ENCODE assay signal across 8 cellular contexts in genomic region chr18:77102246-77103040, GRCh38. TPM values are rescaled to one million over a fixed set of nuclear protein-coding genes. Genes with fewer than 3 reads are reported as not detected.
A peak's percentile ranks its signal among the peaks of the same experiment; 100 is the strongest.
DNase-seq lines count a peak whose midpoint lies in the region; TF ChIP-seq lines count a peak whose summit lies in the region.

No MANE protein-coding gene starts in this region.

- H3K4me2 ChIP-seq in trophoblast cell (ENCODE audit: low read length): peak overlapping the region; percentile 40

- no peak for TF ChIP-seq CTCF in HEK293 (tag by site-specific recombination; IDR thresholded peaks at IDR 0.05)

- peak overlapping the region; percentile 65 for H2BK120ac ChIP-seq in trophoblast cell (ENCODE audit: insufficient read depth, low read length, poor library complexity)

- no peaks in the 10 kb centered on the region for H3K79me2 ChIP-seq in trophoblast cell (ENCODE audit: control insufficient read depth, insufficient read depth, low read length, poor library complexity)

- H2AFZ ChIP-seq in trophoblast cell (ENCODE audit: insufficient read depth, low read length, poor library complexity): no peak overlapping the region

- H3K27me3 ChIP-seq in duodenal mucosa (ENCODE audit: control insufficient read depth in 1 of 2, insufficient read depth in 2 of 2, low read length in 2 of 2) (no peaks in the 10 kb centered on the region), trophoblast cell (ENCODE audit: insufficient read depth, low read length) (no peaks in the 10 kb centered on the region)

- no peak overlapping the region for H2AK5ac ChIP-seq in trophoblast cell (ENCODE audit: low read length)

- WGBS in trophoblast cell (ENCODE audit: extremely low coverage, insufficient coverage, insufficient read length): no CpG with 5 or more reads among the region's 3 CpGs

- peak overlapping the region; percentile 58 for H2BK5ac ChIP-seq in trophoblast cell (ENCODE audit: low read depth, low read length, poor library complexity)

- CTCF ChIA-PET in HEK293 (lab: Yijun Ruan, JAX): interaction anchor here (0.9 kb wide), 1 partner anchor 12 kb away, joined by 3 read pairs; no protein-coding TSS in a partner anchor

- peak overlapping the region; percentile 20 for H3K18ac ChIP-seq in trophoblast cell (ENCODE audit: low read length)

- no peak overlapping the region for H3K23ac ChIP-seq in trophoblast cell (ENCODE audit: low read length)

- H3K36me3 ChIP-seq in HEK293 (ENCODE audit: control insufficient read depth in 2 of 2, insufficient read depth in 1 of 2, low read length in 2 of 2) (peaks cover 0 to 4% of the 10 kb centered on the region in 2 experiments; a peak in 2 of 3 replicates), duodenal mucosa (ENCODE audit: control insufficient read depth in 1 of 2, insufficient read depth in 2 of 2, low read length in 2 of 2) (peaks cover 0 to 10% of the 10 kb centered on the region in 2 donors), trophoblast cell (ENCODE audit: control insufficient read depth in 1 of 2, insufficient read depth in 2 of 2, low read length in 2 of 2) (peaks cover 0 to 4% of the 10 kb centered on the region in 2 experiments)

- H3K4me3 ChIP-seq in HEK293 (ENCODE audit: low read depth, low read length) (no peak overlapping the region), duodenal mucosa (ENCODE audit: low read depth in 1 of 2, low read length in 2 of 2) (peak overlapping the region in 1 of 2 donors; percentile 29), trophoblast cell (ENCODE audit: low read depth, low read length) (no peak overlapping the region)

- H3K9me3 ChIP-seq in HEK293 (ENCODE audit: control insufficient read depth, insufficient read depth, low read depth, low read length) (no peaks in the 10 kb centered on the region), duodenal mucosa (ENCODE audit: control insufficient read depth in 1 of 2, low read length in 2 of 2) (no peaks in the 10 kb centered on the region), trophoblast cell (ENCODE audit: insufficient read depth, low read depth, low read length) (no peaks in the 10 kb centered on the region)

- H4K8ac ChIP-seq in trophoblast cell (ENCODE audit: low read depth, low read length): peak overlapping the region; percentile 15

- H3K14ac ChIP-seq in trophoblast cell (ENCODE audit: low read length): peak overlapping the region; percentile 8

- H3K27ac ChIP-seq in HEK293 (ENCODE audit: extremely low read depth, low read depth, low read length) (no peak overlapping the region), duodenal mucosa (ENCODE audit: low read depth, low read length) (peak overlapping the region; percentile 83), trophoblast cell (ENCODE audit: low read depth, low read length) (peak overlapping the region; percentile 76)

- POLR2A ChIA-PET in HEK293 (lab: Yijun Ruan, JAX): interaction anchor here (1.2 kb wide), 2 partner anchors 29 to 33 kb away, joined by 5 read pairs; no protein-coding TSS in a partner anchor

- H3K9ac ChIP-seq in duodenal mucosa (ENCODE audit: low read depth in 1 of 2, low read length in 2 of 2): peak overlapping the region; percentile 45 to 51
- no peak overlapping the region for H3K9ac ChIP-seq in trophoblast cell (ENCODE audit: low read length)

- no peak overlapping the region for H4K12ac ChIP-seq in trophoblast cell (ENCODE audit: low read depth, low read length)

- peak overlapping the region; percentile 74 for H4K91ac ChIP-seq in trophoblast cell (ENCODE audit: low read depth, low read length)

- no peak overlapping the region for H3K4ac ChIP-seq in trophoblast cell (ENCODE audit: low read depth, low read length)

- peak overlapping the region; percentile 41 for H2BK12ac ChIP-seq in trophoblast cell (ENCODE audit: low read length)

- H3K4me1 ChIP-seq in HEK293 (ENCODE audit: control insufficient read depth, insufficient read depth, low read length) (peaks cover 27% of the 10 kb centered on the region), duodenal mucosa (ENCODE audit: control insufficient read depth in 1 of 2, insufficient read depth in 2 of 2, low read length in 2 of 2) (peaks cover 65 to 68% of the 10 kb centered on the region in 2 donors), trophoblast cell (ENCODE audit: control insufficient read depth in 1 of 2, insufficient read depth in 2 of 2, low read length in 2 of 2) (peaks cover 28 to 33% of the 10 kb centered on the region in 2 experiments)

- peaks cover 17% of the 10 kb centered on the region for H3K79me1 ChIP-seq in trophoblast cell (ENCODE audit: low read length)

- DNase-seq in NCI-H2171 treated with DMSO at 0.1 percent for 48 hours (lab: John Stamatoyannopoulos, UW) (peak; percentile 12), NCI-H2171 (lab: John Stamatoyannopoulos, UW) (no peak), MV-4-11 (lab: John Stamatoyannopoulos, UW) (peak; percentile 46), trophoblast cell (no peak), NCI-H1417 treated with DMSO at 0.1 percent for 48 hours (lab: John Stamatoyannopoulos, UW) (no peak), NCI-H1694 treated with DMSO at 0.1 percent for 48 hours (lab: John Stamatoyannopoulos, UW) (no peak)

TF ChIP-seq in HEK293, 187 proteins besides CTCF, POLR2A, EP300 and RAD21 (continues in another document):
- TF ChIP-seq ZXDB (tag by site-specific recombination; IDR thresholded peaks at IDR 0.05) (peak; percentile 49), ZNF596 (tag by site-specific recombination; IDR thresholded peaks at IDR 0.05) (no peak), ZNF548 (tag by site-specific recombination; IDR thresholded peaks at IDR 0.05) (no peak), ZNF843 (tag by site-specific recombination; IDR thresholded peaks at IDR 0.05) (peak; percentile 80), GLI2 (tag by site-specific recombination; IDR thresholded peaks at IDR 0.05; ENCODE audit: borderline replicate concordance, low read depth) (0 out of 2 replicates have a peak, but pooled peaks have one; percentile 3), ZNF157 (tag by site-specific recombination; IDR thresholded peaks at IDR 0.05) (no peak), BCL11B (tag by site-specific recombination; IDR thresholded peaks at IDR 0.05; ENCODE audit: low read depth) (peak; percentile 29; the same call in 1 of the 2 replicates), ZNF629 (tag by site-specific recombination; IDR thresholded peaks at IDR 0.05) (peak; percentile 54), ZNF366 (tag by site-specific recombination; conservative IDR thresholded peaks at IDR 0.05) (peak; percentile 62), SP7 (tag by site-specific recombination; IDR thresholded peaks at IDR 0.05) (peak; percentile 42; the same call in 1 of the 2 replicates)
- TF ChIP-seq, protein P1, sequence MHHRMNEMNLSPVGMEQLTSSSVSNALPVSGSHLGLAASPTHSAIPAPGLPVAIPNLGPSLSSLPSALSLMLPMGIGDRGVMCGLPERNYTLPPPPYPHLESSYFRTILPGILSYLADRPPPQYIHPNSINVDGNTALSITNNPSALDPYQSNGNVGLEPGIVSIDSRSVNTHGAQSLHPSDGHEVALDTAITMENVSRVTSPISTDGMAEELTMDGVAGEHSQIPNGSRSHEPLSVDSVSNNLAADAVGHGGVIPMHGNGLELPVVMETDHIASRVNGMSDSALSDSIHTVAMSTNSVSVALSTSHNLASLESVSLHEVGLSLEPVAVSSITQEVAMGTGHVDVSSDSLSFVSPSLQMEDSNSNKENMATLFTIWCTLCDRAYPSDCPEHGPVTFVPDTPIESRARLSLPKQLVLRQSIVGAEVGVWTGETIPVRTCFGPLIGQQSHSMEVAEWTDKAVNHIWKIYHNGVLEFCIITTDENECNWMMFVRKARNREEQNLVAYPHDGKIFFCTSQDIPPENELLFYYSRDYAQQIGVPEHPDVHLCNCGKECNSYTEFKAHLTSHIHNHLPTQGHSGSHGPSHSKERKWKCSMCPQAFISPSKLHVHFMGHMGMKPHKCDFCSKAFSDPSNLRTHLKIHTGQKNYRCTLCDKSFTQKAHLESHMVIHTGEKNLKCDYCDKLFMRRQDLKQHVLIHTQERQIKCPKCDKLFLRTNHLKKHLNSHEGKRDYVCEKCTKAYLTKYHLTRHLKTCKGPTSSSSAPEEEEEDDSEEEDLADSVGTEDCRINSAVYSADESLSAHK (tag by site-specific recombination; IDR thresholded peaks at IDR 0.05): peak; percentile 71
- TF ChIP-seq, protein P2, sequence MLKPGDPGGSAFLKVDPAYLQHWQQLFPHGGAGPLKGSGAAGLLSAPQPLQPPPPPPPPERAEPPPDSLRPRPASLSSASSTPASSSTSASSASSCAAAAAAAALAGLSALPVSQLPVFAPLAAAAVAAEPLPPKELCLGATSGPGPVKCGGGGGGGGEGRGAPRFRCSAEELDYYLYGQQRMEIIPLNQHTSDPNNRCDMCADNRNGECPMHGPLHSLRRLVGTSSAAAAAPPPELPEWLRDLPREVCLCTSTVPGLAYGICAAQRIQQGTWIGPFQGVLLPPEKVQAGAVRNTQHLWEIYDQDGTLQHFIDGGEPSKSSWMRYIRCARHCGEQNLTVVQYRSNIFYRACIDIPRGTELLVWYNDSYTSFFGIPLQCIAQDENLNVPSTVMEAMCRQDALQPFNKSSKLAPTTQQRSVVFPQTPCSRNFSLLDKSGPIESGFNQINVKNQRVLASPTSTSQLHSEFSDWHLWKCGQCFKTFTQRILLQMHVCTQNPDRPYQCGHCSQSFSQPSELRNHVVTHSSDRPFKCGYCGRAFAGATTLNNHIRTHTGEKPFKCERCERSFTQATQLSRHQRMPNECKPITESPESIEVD (tag by site-specific recombination; IDR thresholded peaks at IDR 0.05): peak; percentile 89
- TF ChIP-seq, protein P3, sequence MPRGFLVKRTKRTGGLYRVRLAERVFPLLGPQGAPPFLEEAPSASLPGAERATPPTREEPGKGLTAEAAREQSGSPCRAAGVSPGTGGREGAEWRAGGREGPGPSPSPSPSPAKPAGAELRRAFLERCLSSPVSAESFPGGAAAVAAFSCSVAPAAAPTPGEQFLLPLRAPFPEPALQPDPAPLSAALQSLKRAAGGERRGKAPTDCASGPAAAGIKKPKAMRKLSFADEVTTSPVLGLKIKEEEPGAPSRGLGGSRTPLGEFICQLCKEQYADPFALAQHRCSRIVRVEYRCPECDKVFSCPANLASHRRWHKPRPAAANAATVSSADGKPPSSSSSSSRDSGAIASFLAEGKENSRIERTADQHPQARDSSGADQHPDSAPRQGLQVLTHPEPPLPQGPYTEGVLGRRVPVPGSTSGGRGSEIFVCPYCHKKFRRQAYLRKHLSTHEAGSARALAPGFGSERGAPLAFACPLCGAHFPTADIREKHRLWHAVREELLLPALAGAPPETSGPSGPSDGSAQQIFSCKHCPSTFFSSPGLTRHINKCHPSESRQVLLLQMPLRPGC (tag by site-specific recombination; IDR thresholded peaks at IDR 0.05): peak; percentile 72

RNA-seq across cellular contexts. Expression of gene MBP, which starts 30.1 kb away (rescaled TPM):
- 8.4 and 9.2 TPM in 2 replicates for polyA plus RNA-seq in trophoblast cell (2013)

Comparison
In these comparisons a context has a peak if more than half of its experiments do, and no peak if none do; other contexts are left out.
1. DNase-seq: peak in NCI-H2171 treated with DMSO at 0.1 percent for 48 hours (single experiment) and MV-4-11 (single experiment); none in NCI-H2171 (single experiment), trophoblast cell (0 of 2), NCI-H1417 treated with DMSO at 0.1 percent for 48 hours (single experiment) and NCI-H1694 treated with DMSO at 0.1 percent for 48 hours (single experiment).